ENCODE assay signal across 26 cellular contexts in genomic region chrX:20654596-20655106, GRCh38.
A peak's percentile ranks its signal among the peaks of the same experiment; 100 is the strongest.
DNase-seq lines count a peak whose midpoint lies in the region; ATAC-seq and TF ChIP-seq lines count a peak whose summit lies in the region.
"Had no signal": no experiment of that assay in that cellular context is flagged by ENCODE, and none has a peak within 500 bp of the region (broad histone marks: within the 10 kb centered on the region; RNA-seq: fewer than 3 reads in every experiment).

No MANE protein-coding gene starts in this region.

- CTCF ChIA-PET in CD4-positive, alpha-beta T cell (lab: Charles Lee): no interaction called here

- H3K4me3 ChIP-seq in fibroblast of mammary gland (ENCODE audit: control insufficient read depth, low read depth, low read length): no peak overlapping the region
- H3K4me3 ChIP-seq: SJSA1 had no signal

- no peak overlapping the region for H3K4me3 Mint-ChIP-seq in CD4-positive, alpha-beta T cell
- no peak overlapping the region for H3K4me3 Mint-ChIP-seq in endothelial cell (ENCODE audit: unreplicated experiment)
- H3K4me3 Mint-ChIP-seq: CD14-positive monocyte, IgD-negative memory B cell had no signal

- H3K27ac ChIP-seq in CD4-positive, alpha-beta T cell (ENCODE audit: low read depth, low read length): no peak overlapping the region
- H3K27ac ChIP-seq: KMS-11, SJSA1 had no signal

- H3K27me3 Mint-ChIP-seq in CD4-positive, alpha-beta T cell: no peaks in the 10 kb centered on the region
- no peaks in the 10 kb centered on the region for H3K27me3 Mint-ChIP-seq in endothelial cell (ENCODE audit: unreplicated experiment)
- H3K27me3 Mint-ChIP-seq: IgD-negative memory B cell had no signal

- no peaks in the 10 kb centered on the region for H3K4me1 Mint-ChIP-seq in CD4-positive, alpha-beta T cell (ENCODE audit: low read depth)
- H3K4me1 Mint-ChIP-seq in endothelial cell (ENCODE audit: unreplicated experiment): no peaks in the 10 kb centered on the region
- H3K4me1 Mint-ChIP-seq: CD14-positive monocyte, IgD-negative memory B cell had no signal

- no peak for ATAC-seq in CD4-positive, alpha-beta T cell (ENCODE audit: poor library complexity)
- no peak for ATAC-seq in Right ventricle myocardium inferior
- ATAC-seq: HCT116 had no signal

- H3K9me3 ChIP-seq in CD4-positive, alpha-beta T cell (ENCODE audit: control insufficient read depth, low read length): no peaks in the 10 kb centered on the region
- H3K9me3 ChIP-seq: BE2C, SJSA1 had no signal

- DNase-seq in LHCN-M2 (ENCODE audit: low read depth) (peak; percentile 32), amniotic epithelial cell (ENCODE audit: low read depth) (peak; percentile 7), fibroblast of mammary gland (ENCODE audit: low read depth) (peak; percentile 50), NCI-H1694 treated with DMSO at 0.1 percent for 48 hours (lab: John Stamatoyannopoulos, UW) (no peak), Right ventricle myocardium inferior (ENCODE audit: missing footprints) (no peak), endothelial cell (ENCODE audit: low spot score) (no peak)
- DNase-seq in CD4-positive, alpha-beta T cell: no peak
- DNase-seq: ACHN, BE2C, Calu3, DMS79 treated with DMSO at 0.1 percent for 48 hours, NCI-H1092, NCI-H1417 treated with DMSO at 0.1 percent for 48 hours, NCI-H187, NCI-H2081 treated with DMSO at 0.1 percent for 48 hours, NCI-H2171, NCI-H226, NCI-H510A, NCI-H69, OCI-M1, Right ventricle myocardium superior had no signal

- POLR2A ChIA-PET in CD4-positive, alpha-beta T cell (lab: Charles Lee): no interaction called here

- intact Hi-C loops in CD4-positive, alpha-beta T cell (cut with DNase I, micrococcal nuclease): no loop called here
- intact Hi-C loops in Right ventricle myocardium inferior (cut with DNase I): no loop called here

- no peaks in the 10 kb centered on the region for H3K27me3 ChIP-seq in CD4-positive, alpha-beta T cell (ENCODE audit: control insufficient read depth, insufficient read depth, low read length)
- H3K27me3 ChIP-seq: BE2C, SJSA1 had no signal

- H3K9me3 Mint-ChIP-seq in CD4-positive, alpha-beta T cell: no peaks in the 10 kb centered on the region
- H3K9me3 Mint-ChIP-seq in endothelial cell (ENCODE audit: unreplicated experiment): no peaks in the 10 kb centered on the region

- TF ChIP-seq CTCF in fibroblast of mammary gland (conservative IDR thresholded peaks at IDR 0.05; ENCODE audit: control insufficient read depth, insufficient read depth, low read depth, low read length) (no peak), endothelial cell (IDR thresholded peaks at IDR 0.05; ENCODE audit: unreplicated experiment) (no peak)
- TF ChIP-seq CTCF in CD4-positive, alpha-beta T cell (IDR thresholded peaks at IDR 0.05): no peak

- H3K27ac Mint-ChIP-seq in CD4-positive, alpha-beta T cell: no peak overlapping the region
- no peak overlapping the region for H3K27ac Mint-ChIP-seq in endothelial cell (ENCODE audit: unreplicated experiment)
- H3K27ac Mint-ChIP-seq: CD14-positive monocyte, IgD-negative memory B cell had no signal

- no peaks in the 10 kb centered on the region for H3K36me3 Mint-ChIP-seq in CD4-positive, alpha-beta T cell (ENCODE audit: low read depth)
- H3K36me3 Mint-ChIP-seq in endothelial cell (ENCODE audit: low read depth, unreplicated experiment): no peaks in the 10 kb centered on the region
- H3K36me3 Mint-ChIP-seq: CD14-positive monocyte, IgD-negative memory B cell had no signal

Comparison
In these comparisons a context has a peak if more than half of its experiments do, and no peak if none do; other contexts are left out.
1. DNase-seq: peak in LHCN-M2 (single experiment), amniotic epithelial cell (single experiment) and fibroblast of mammary gland (single experiment); none in CD4-positive, alpha-beta T cell (0 of 10), NCI-H1694 treated with DMSO at 0.1 percent for 48 hours (single experiment), Right ventricle myocardium inferior (single experiment) and endothelial cell (single experiment).